In genomic region chr2:241135737-241136136, GRCh38 we compare ENCODE assay signal across 26 cellular contexts. TPM values are rescaled to one million over a fixed set of nuclear protein-coding genes. Genes with fewer than 3 reads are reported as not detected.
"Had no signal": no experiment of that assay in that cellular context is flagged by ENCODE, and none has a peak within 500 bp of the region (broad histone marks: within the 10 kb centered on the region; RNA-seq: fewer than 3 reads in every experiment).

No MANE protein-coding gene starts in this region.

- H3K27me3 ChIP-seq: adrenal gland, dorsolateral prefrontal cortex, vagina had no signal

- H3K27ac ChIP-seq: adrenal gland, dorsolateral prefrontal cortex, prostate gland, vagina had no signal

- H3K36me3 ChIP-seq: adrenal gland, vagina had no signal

- H3K27me3 Mint-ChIP-seq: activated CD4-positive, alpha-beta memory T cell treated with anti-CD3 and anti-CD28 coated beads, Interleukin-2, amount 10 ng/mL, durations not matched to agents 7 days and 5 days; activated CD4-positive, alpha-beta T cell treated with anti-CD3 and anti-CD28 coated beads, Interleukin-2, amount 10 ng/mL, durations not matched to agents 24 days and 14 days; activated CD8-positive, alpha-beta memory T cell treated with anti-CD3 and anti-CD28 coated beads, Interleukin-2, amount 10 ng/mL, durations not matched to agents 7 days and 5 days; activated naive CD8-positive, alpha-beta T cell; effector memory CD8-positive, alpha-beta T cell; naive thymus-derived CD4-positive, alpha-beta T cell; stimulated activated naive CD8-positive, alpha-beta T cell treated with anti-CD3 and anti-CD28 coated beads, Interleukin-15, amount 100 ng/mL, for 72 hours; T-helper 17 cell; type B pancreatic cell had no signal

- FAIRE-seq: astrocyte, colon, endothelial cell of umbilical vein had no signal

- H3K9me3 Mint-ChIP-seq: activated CD4-positive, alpha-beta memory T cell treated with anti-CD3 and anti-CD28 coated beads, Interleukin-2, amount 10 ng/mL, durations not matched to agents 7 days and 5 days; activated CD4-positive, alpha-beta T cell treated with anti-CD3 and anti-CD28 coated beads, Interleukin-2, amount 10 ng/mL, durations not matched to agents 24 days and 14 days; effector memory CD8-positive, alpha-beta T cell; immature natural killer cell; naive thymus-derived CD4-positive, alpha-beta T cell; stimulated activated naive CD8-positive, alpha-beta T cell treated with anti-CD3 and anti-CD28 coated beads, Interleukin-15, amount 100 ng/mL, for 72 hours; type B pancreatic cell had no signal

- H3K27ac Mint-ChIP-seq: activated CD4-positive, alpha-beta memory T cell treated with anti-CD3 and anti-CD28 coated beads, Interleukin-2, amount 10 ng/mL, durations not matched to agents 7 days and 5 days; activated CD4-positive, alpha-beta T cell treated with anti-CD3 and anti-CD28 coated beads, Interleukin-2, amount 10 ng/mL, durations not matched to agents 24 days and 14 days; activated CD8-positive, alpha-beta memory T cell treated with anti-CD3 and anti-CD28 coated beads, Interleukin-2, amount 10 ng/mL, durations not matched to agents 7 days and 5 days; activated naive CD8-positive, alpha-beta T cell; effector memory CD8-positive, alpha-beta T cell; immature natural killer cell; stimulated activated naive CD8-positive, alpha-beta T cell treated with anti-CD3 and anti-CD28 coated beads, Interleukin-15, amount 100 ng/mL, for 72 hours; T-helper 17 cell; type B pancreatic cell had no signal

- DNase-seq: activated CD4-positive, alpha-beta memory T cell treated with anti-CD3 and anti-CD28 coated beads, Interleukin-2, amount 10 ng/mL, durations not matched to agents 7 days and 5 days; activated CD4-positive, alpha-beta T cell treated with anti-CD3 and anti-CD28 coated beads, Interleukin-2, amount 10 ng/mL, durations not matched to agents 24 days and 14 days; activated CD8-positive, alpha-beta memory T cell treated with anti-CD3 and anti-CD28 coated beads, Interleukin-2, amount 10 ng/mL, durations not matched to agents 7 days and 5 days; activated T-cell treated with anti-CD3 and anti-CD28 coated beads for 4 hours; adrenal gland; central memory CD4-positive, alpha-beta T cell; effector memory CD8-positive, alpha-beta T cell; foreskin melanocyte; immature natural killer cell; kidney glomerular epithelial cell; mesendoderm; naive thymus-derived CD4-positive, alpha-beta T cell; stimulated activated CD4-positive, alpha-beta T cell treated with anti-CD3 and anti-CD28 coated beads, Interleukin-1b, Interleukin-23, amount 100 ng/mL, for 48 hours; stimulated activated naive CD8-positive, alpha-beta T cell treated with anti-CD3 and anti-CD28 coated beads, Interleukin-15, amount 100 ng/mL, for 72 hours; SW 1271; T-helper 17 cell had no signal

- H3K4me3 Mint-ChIP-seq: activated CD4-positive, alpha-beta memory T cell treated with anti-CD3 and anti-CD28 coated beads, Interleukin-2, amount 10 ng/mL, durations not matched to agents 7 days and 5 days; activated CD4-positive, alpha-beta T cell treated with anti-CD3 and anti-CD28 coated beads, Interleukin-2, amount 10 ng/mL, durations not matched to agents 24 days and 14 days; activated CD8-positive, alpha-beta memory T cell treated with anti-CD3 and anti-CD28 coated beads, Interleukin-2, amount 10 ng/mL, durations not matched to agents 7 days and 5 days; activated naive CD8-positive, alpha-beta T cell; effector memory CD8-positive, alpha-beta T cell; immature natural killer cell; naive thymus-derived CD4-positive, alpha-beta T cell; stimulated activated naive CD8-positive, alpha-beta T cell treated with anti-CD3 and anti-CD28 coated beads, Interleukin-15, amount 100 ng/mL, for 72 hours; T-helper 17 cell; type B pancreatic cell had no signal

- H3K4me1 Mint-ChIP-seq: activated CD4-positive, alpha-beta memory T cell treated with anti-CD3 and anti-CD28 coated beads, Interleukin-2, amount 10 ng/mL, durations not matched to agents 7 days and 5 days; activated CD4-positive, alpha-beta T cell treated with anti-CD3 and anti-CD28 coated beads, Interleukin-2, amount 10 ng/mL, durations not matched to agents 24 days and 14 days; activated CD8-positive, alpha-beta memory T cell treated with anti-CD3 and anti-CD28 coated beads, Interleukin-2, amount 10 ng/mL, durations not matched to agents 7 days and 5 days; immature natural killer cell; naive thymus-derived CD4-positive, alpha-beta T cell; T-helper 17 cell had no signal

- H3K9me3 ChIP-seq: adrenal gland, prostate gland, vagina had no signal

- H3K4me3 ChIP-seq: adrenal gland, dorsolateral prefrontal cortex, prostate gland, vagina had no signal

- H3K4me1 ChIP-seq: adrenal gland, prostate gland, vagina had no signal

- ATAC-seq: activated CD8-positive, alpha-beta memory T cell treated with anti-CD3 and anti-CD28 coated beads, Interleukin-2, amount 10 ng/mL, durations not matched to agents 7 days and 5 days; effector memory CD8-positive, alpha-beta T cell; esophagus mucosa; naive thymus-derived CD4-positive, alpha-beta T cell; stimulated activated naive CD8-positive, alpha-beta T cell treated with anti-CD3 and anti-CD28 coated beads, Interleukin-15, amount 100 ng/mL, for 72 hours; T-helper 17 cell had no signal

RNA-seq across cellular contexts. Expression of gene ANO7, which starts 52.7 kb away (rescaled TPM):
- total RNA-seq: skeletal muscle tissue had no signal
